Comparison of ENCODE assay signal across 9 cellular contexts in genomic region chr1:92482665-92483441, GRCh38. TPM values are rescaled to one million over a fixed set of nuclear protein-coding genes. Genes with fewer than 3 reads are reported as not detected.
A peak's percentile ranks its signal among the peaks of the same experiment; 100 is the strongest.
DNase-seq lines count a peak whose midpoint lies in the region; ATAC-seq and TF ChIP-seq lines count a peak whose summit lies in the region.
"Had no signal": no experiment of that assay in that cellular context is flagged by ENCODE, and none has a peak within 500 bp of the region (broad histone marks: within the 10 kb centered on the region; RNA-seq: fewer than 3 reads in every experiment).

No MANE protein-coding gene starts in this region.

- intact Hi-C loops in adrenal gland (cut with DNase I): no loop called here

- peaks cover 51% of the 10 kb centered on the region for H3K36me3 Mint-ChIP-seq in T-helper 1 cell treated with Interleukin-12 subunit alpha and Interleukin-12 subunit beta and Interleukin-4 antibody, amounts not matched to agents 30 μg/mL and 1 μg/mL, for 36 hours (ENCODE audit: low read depth)
- peaks cover 22% of the 10 kb centered on the region for H3K36me3 Mint-ChIP-seq in natural killer cell treated with Interleukin-12 subunit alpha and Interleukin-12 subunit beta and Interleukin-15 and Interleukin-18, amount 100 ng/mL, for 72 hours

- H3K4me1 ChIP-seq in effector memory CD4-positive, alpha-beta T cell (ENCODE audit: control insufficient read depth, insufficient read depth, low read length, poor library complexity, severe bottlenecking): peaks cover 18% of the 10 kb centered on the region
- peaks cover 44 to 49% of the 10 kb centered on the region in 2 donors for H3K4me1 ChIP-seq in adrenal gland (replicated peaks in 1 of 2)

- no peaks in the 10 kb centered on the region for H3K9me3 ChIP-seq in effector memory CD4-positive, alpha-beta T cell (ENCODE audit: control insufficient read depth, low read length)
- H3K9me3 ChIP-seq in adrenal gland (replicated peaks in 1 of 3): no peaks in the 10 kb centered on the region

- H3K4me3 ChIP-seq in effector memory CD4-positive, alpha-beta T cell (ENCODE audit: insufficient read depth, low read depth, low read length, poor library complexity, severe bottlenecking): peak overlapping the region; percentile 87
- peak overlapping the region in 1 of 4 donors; percentile 62 for H3K4me3 ChIP-seq in adrenal gland

- no peaks in the 10 kb centered on the region for H3K9me3 Mint-ChIP-seq in T-helper 1 cell treated with Interleukin-12 subunit alpha and Interleukin-12 subunit beta and Interleukin-4 antibody, amounts not matched to agents 30 μg/mL and 1 μg/mL, for 36 hours
- H3K9me3 Mint-ChIP-seq in natural killer cell treated with Interleukin-12 subunit alpha and Interleukin-12 subunit beta and Interleukin-15 and Interleukin-18, amount 100 ng/mL, for 72 hours: no peaks in the 10 kb centered on the region

- peak overlapping the region; percentile 98 for H3K27ac Mint-ChIP-seq in T-helper 1 cell treated with Interleukin-12 subunit alpha and Interleukin-12 subunit beta and Interleukin-4 antibody, amounts not matched to agents 30 μg/mL and 1 μg/mL, for 36 hours
- H3K27ac Mint-ChIP-seq in natural killer cell treated with Interleukin-12 subunit alpha and Interleukin-12 subunit beta and Interleukin-15 and Interleukin-18, amount 100 ng/mL, for 72 hours: peak overlapping the region; percentile 88 to 96

- no peak for TF ChIP-seq CTCF in adrenal gland (IDR thresholded peaks at IDR 0.05)

- H3K27me3 Mint-ChIP-seq in T-helper 1 cell treated with Interleukin-12 subunit alpha and Interleukin-12 subunit beta and Interleukin-4 antibody, amounts not matched to agents 30 μg/mL and 1 μg/mL, for 36 hours (ENCODE audit: low read depth): no peaks in the 10 kb centered on the region
- no peaks in the 10 kb centered on the region for H3K27me3 Mint-ChIP-seq in natural killer cell treated with Interleukin-12 subunit alpha and Interleukin-12 subunit beta and Interleukin-15 and Interleukin-18, amount 100 ng/mL, for 72 hours

- peaks cover 36% of the 10 kb centered on the region for H3K4me1 Mint-ChIP-seq in T-helper 1 cell treated with Interleukin-12 subunit alpha and Interleukin-12 subunit beta and Interleukin-4 antibody, amounts not matched to agents 30 μg/mL and 1 μg/mL, for 36 hours (ENCODE audit: low read depth)
- H3K4me1 Mint-ChIP-seq in natural killer cell treated with Interleukin-12 subunit alpha and Interleukin-12 subunit beta and Interleukin-15 and Interleukin-18, amount 100 ng/mL, for 72 hours (ENCODE audit: low read depth in 2 of 2): peaks cover 50 to 53% of the 10 kb centered on the region in 2 donors

- H3K27me3 ChIP-seq in effector memory CD4-positive, alpha-beta T cell (replicated peaks; ENCODE audit: control insufficient read depth, insufficient read depth, low read length, poor library complexity, severe bottlenecking): no peaks in the 10 kb centered on the region
- H3K27me3 ChIP-seq in adrenal gland: peaks cover 65% of the 10 kb centered on the region

- peak; percentile 49 for DNase-seq in stimulated activated CD4-positive, alpha-beta T cell treated with anti-CD3 and anti-CD28 coated beads, Interleukin-15, amount 100 ng/mL, for 24 hours
- no peak for DNase-seq in stimulated activated CD4-positive, alpha-beta T cell treated with anti-CD3 and anti-CD28 coated beads, Interleukin-2, amount 100 ng/mL, for 48 hours
- DNase-seq in effector memory CD4-positive, alpha-beta T cell: no peak
- DNase-seq in natural killer cell treated with Interleukin-12 subunit alpha and Interleukin-12 subunit beta and Interleukin-15 and Interleukin-18, amount 100 ng/mL, for 72 hours (ENCODE audit: low spot score): no peak
- DNase-seq in adrenal gland (no peak), erythroblast (lab: John Stamatoyannopoulos, UW) (no peak)

- TF ChIP-seq POLR2A in adrenal gland (IDR thresholded peaks at IDR 0.05) (no peak), erythroblast (IDR thresholded peaks at IDR 0.05; ENCODE audit: low read length) (no peak)

- peak overlapping the region; percentile 97 for H3K4me3 Mint-ChIP-seq in T-helper 1 cell treated with Interleukin-12 subunit alpha and Interleukin-12 subunit beta and Interleukin-4 antibody, amounts not matched to agents 30 μg/mL and 1 μg/mL, for 36 hours
- peak overlapping the region; percentile 99 for H3K4me3 Mint-ChIP-seq in natural killer cell treated with Interleukin-12 subunit alpha and Interleukin-12 subunit beta and Interleukin-15 and Interleukin-18, amount 100 ng/mL, for 72 hours

- WGBS in adrenal gland, 4 donors: 2 to 5% (median 3%) methylated on average over 25 to 53 of the region's 53 CpGs

- H3K36me3 ChIP-seq in effector memory CD4-positive, alpha-beta T cell (ENCODE audit: control insufficient read depth, insufficient read depth, low read length): no peaks in the 10 kb centered on the region
- H3K36me3 ChIP-seq in adrenal gland (replicated peaks in 1 of 2): no peaks in the 10 kb centered on the region

- no peak for ATAC-seq in natural killer cell treated with Interleukin-12 subunit alpha and Interleukin-12 subunit beta and Interleukin-15 and Interleukin-18, amount 100 ng/mL, for 72 hours
- no peak for ATAC-seq in HG03469 (IDR thresholded peaks at IDR 0.05; ENCODE audit: unreplicated experiment)

- H3K27ac ChIP-seq in effector memory CD4-positive, alpha-beta T cell (ENCODE audit: insufficient read depth, low read length, poor library complexity, severe bottlenecking): peak overlapping the region; percentile 72
- no peak overlapping the region for H3K27ac ChIP-seq in adrenal gland

RNA-seq across cellular contexts. Expression of gene GFI1, which starts 3.9 kb away (rescaled TPM):
- 10 to 100 TPM; 35.4 to 78.5 TPM for total RNA-seq in natural killer cell treated with Interleukin-12 subunit alpha and Interleukin-12 subunit beta and Interleukin-15 and Interleukin-18, amount 100 ng/mL, for 72 hours
- under 1 TPM in 7 of 8 donors, not detected in 1; 0.11 to 0.93 (median 0.42) TPM for total RNA-seq in adrenal gland
- polyA plus RNA-seq in adrenal gland: under 1 TPM; 0.29 to 0.40 (median 0.32) TPM
- total RNA-seq: dermis microvascular lymphatic vessel endothelial cell had no signal

Comparison
In these comparisons a context has a peak if more than half of its experiments do, and no peak if none do; other contexts are left out.
1. RNA of gene GFI1, which starts 3.9 kb away (total RNA-seq): 35.4 to 78.5 TPM in natural killer cell treated with Interleukin-12 subunit alpha and Interleukin-12 subunit beta and Interleukin-15 and Interleukin-18, amount 100 ng/mL, for 72 hours; 0.11 to 0.93 TPM in adrenal gland; every median in the first group is over 10 times any median in the second.